Comparison of ENCODE assay signal across 15 cellular contexts in genomic region chr5:179478624-179479023, GRCh38.
DNase-seq lines count a peak whose midpoint lies in the region; ATAC-seq, FAIRE-seq and TF ChIP-seq lines count a peak whose summit lies in the region.
"Had no signal": no experiment of that assay in that cellular context is flagged by ENCODE, and none has a peak within 500 bp of the region (broad histone marks: within the 10 kb centered on the region; RNA-seq: fewer than 3 reads in every experiment).

No MANE protein-coding gene starts in this region.

- DNase-seq in DMS79 treated with DMSO at 0.1 percent for 48 hours (lab: John Stamatoyannopoulos, UW): peak; percentile 64
- DNase-seq in NCI-H345 treated with DMSO at 0.1 percent for 48 hours (lab: John Stamatoyannopoulos, UW; ENCODE audit: unreplicated experiment): peak; percentile 25
- DNase-seq in SK-N-DZ (ENCODE audit: low spot score): no peak
- DNase-seq in D721Med (ENCODE audit: insufficient read length, low spot score): no peak
- DNase-seq: BE2C; C1 segment of cervical spinal cord; CD4-positive, CD25-positive, alpha-beta regulatory T cell; CD8-positive, alpha-beta memory T cell; COR-L47; HFFc6 had no signal

- no peak for ATAC-seq in HG02610 (IDR thresholded peaks at IDR 0.05; ENCODE audit: unreplicated experiment)
- ATAC-seq: GM12878, HepG2 had no signal

- TF ChIP-seq RAD21 in Ishikawa (IDR thresholded peaks at IDR 0.05; ENCODE audit: low read depth): no peak

- TF ChIP-seq CTCF in D721Med (IDR thresholded peaks at IDR 0.05; ENCODE audit: insufficient read depth, missing control alignments): no peak

- no peak for TF ChIP-seq EP300 in Ishikawa (IDR thresholded peaks at IDR 0.05; ENCODE audit: borderline replicate concordance)

- no peak for FAIRE-seq in D721Med (lab: Jason Lieb, UNC)
- FAIRE-seq: GM12878, GM19239, HepG2 had no signal

TF ChIP-seq in Ishikawa, 13 proteins besides CTCF, POLR2A, EP300 and RAD21:
- TF ChIP-seq ZBTB7A (IDR thresholded peaks at IDR 0.05; ENCODE audit: low read depth): no peak
- TF ChIP-seq REST (IDR thresholded peaks at IDR 0.05; ENCODE audit: low read depth): peak; percentile 68

Comparison
In these comparisons a context has a peak if more than half of its experiments do, and no peak if none do; other contexts are left out.
1. DNase-seq: peak in DMS79 treated with DMSO at 0.1 percent for 48 hours (single experiment) and NCI-H345 treated with DMSO at 0.1 percent for 48 hours (single experiment); none in SK-N-DZ (single experiment) and D721Med (single experiment).